8 cellular contexts compared by ENCODE assay signal in the genomic region with DNA sequence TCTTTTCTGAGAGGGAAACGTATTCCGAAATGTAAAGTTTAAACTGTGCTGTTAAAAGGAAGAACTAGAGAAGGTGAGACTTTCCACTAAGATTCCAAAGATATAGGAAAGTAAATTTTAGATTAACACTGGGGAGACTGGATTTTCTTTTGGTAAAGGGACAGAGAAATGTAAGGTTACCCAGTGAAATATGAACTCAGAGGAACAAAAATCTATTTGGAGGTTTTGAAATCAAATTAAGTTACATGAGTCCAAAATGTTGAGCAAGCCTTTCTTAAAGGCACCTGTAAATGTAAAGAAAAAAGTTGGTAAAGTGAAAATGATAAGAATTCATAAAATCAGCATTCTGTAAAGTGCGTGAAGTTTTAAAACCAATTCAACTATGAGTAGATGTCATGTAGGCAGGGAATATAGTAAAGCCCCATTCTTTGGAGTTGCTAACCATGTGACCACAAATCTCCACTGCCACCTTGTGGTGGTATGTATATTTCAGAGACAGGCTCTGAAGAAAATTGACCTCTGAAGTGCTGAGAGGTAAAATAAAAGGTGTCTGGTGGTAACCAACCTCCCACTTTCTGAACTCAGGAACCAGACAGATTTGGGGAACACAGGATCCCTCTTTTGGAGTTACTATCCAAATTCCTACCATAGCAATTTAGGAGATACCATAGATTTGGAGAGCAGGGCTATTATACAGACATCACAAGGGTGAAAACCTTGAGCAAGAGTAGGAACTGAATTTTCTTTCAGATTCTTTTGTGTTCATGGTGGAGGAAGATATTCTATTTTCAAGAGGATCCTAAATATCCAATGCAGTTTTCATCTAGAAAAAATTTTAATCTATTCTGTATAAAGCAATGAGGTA.
DNase-seq lines count a peak whose midpoint lies in the region; ATAC-seq and TF ChIP-seq lines count a peak whose summit lies in the region.

No MANE protein-coding gene starts in this region.

- H3K9me3 Mint-ChIP-seq in natural killer cell treated with Interleukin-12 subunit alpha and Interleukin-12 subunit beta and Interleukin-15 and Interleukin-18, amount 100 ng/mL, for 72 hours = peaks cover 11% of the 10 kb centered on the region

- H3K4me1 Mint-ChIP-seq in natural killer cell treated with Interleukin-12 subunit alpha and Interleukin-12 subunit beta and Interleukin-15 and Interleukin-18, amount 100 ng/mL, for 72 hours (ENCODE audit: low read depth in 2 of 2) = no peaks in the 10 kb centered on the region

- no peaks in the 10 kb centered on the region for H3K27me3 ChIP-seq in uterus

- intact Hi-C loops in uterus (cut with DNase I; ENCODE audit: low total_unique reads) = no loop called here

- TF ChIP-seq CTCF in uterus (IDR thresholded peaks at IDR 0.05) = peak; percentile 54 to 60 (median 56)

- H3K4me3 Mint-ChIP-seq in natural killer cell treated with Interleukin-12 subunit alpha and Interleukin-12 subunit beta and Interleukin-15 and Interleukin-18, amount 100 ng/mL, for 72 hours = no peak overlapping the region

- peak; percentile 83 for ATAC-seq in GM19035 (IDR thresholded peaks at IDR 0.05; ENCODE audit: unreplicated experiment)
- peak; percentile 83 for ATAC-seq in HG03469 (IDR thresholded peaks at IDR 0.05; ENCODE audit: unreplicated experiment)
- no peak for ATAC-seq in natural killer cell treated with Interleukin-12 subunit alpha and Interleukin-12 subunit beta and Interleukin-15 and Interleukin-18, amount 100 ng/mL, for 72 hours

- H3K27me3 Mint-ChIP-seq in natural killer cell treated with Interleukin-12 subunit alpha and Interleukin-12 subunit beta and Interleukin-15 and Interleukin-18, amount 100 ng/mL, for 72 hours = no peaks in the 10 kb centered on the region

- no peak overlapping the region for H3K27ac ChIP-seq in uterus

- no peak for TF ChIP-seq POLR2A in uterus (IDR thresholded peaks at IDR 0.05)

- no peaks in the 10 kb centered on the region for H3K4me1 ChIP-seq in uterus

- peaks cover 10% of the 10 kb centered on the region for H3K36me3 Mint-ChIP-seq in natural killer cell treated with Interleukin-12 subunit alpha and Interleukin-12 subunit beta and Interleukin-15 and Interleukin-18, amount 100 ng/mL, for 72 hours

- H3K36me3 ChIP-seq in uterus = no peaks in the 10 kb centered on the region

- in situ Hi-C loops in T47D (cut with HindIII; ENCODE audit: low pct_unique_long_range_greater_than_20kb, low sequenced_read_pairs) = no loop called here

- H3K27ac Mint-ChIP-seq in natural killer cell treated with Interleukin-12 subunit alpha and Interleukin-12 subunit beta and Interleukin-15 and Interleukin-18, amount 100 ng/mL, for 72 hours = no peak overlapping the region

- H3K4me3 ChIP-seq in uterus = no peak overlapping the region

- no peaks in the 10 kb centered on the region for H3K9me3 ChIP-seq in uterus

- peak; percentile 60 for DNase-seq in COLO829 (ENCODE audit: low spot score)
- peak; percentile 78 for DNase-seq in NCI-H748 (lab: John Stamatoyannopoulos, UW; ENCODE audit: unreplicated experiment)
- peak; percentile 11 to 75 for DNase-seq in T47D (ENCODE audit: low read depth in 1 of 2, low spot score in 1 of 2)
- DNase-seq in kidney tubule cell (ENCODE audit: low spot score) = peak; percentile 66
- DNase-seq in uterus = peak in 1 of 2 donors; percentile 24
- DNase-seq in natural killer cell treated with Interleukin-12 subunit alpha and Interleukin-12 subunit beta and Interleukin-15 and Interleukin-18, amount 100 ng/mL, for 72 hours (ENCODE audit: low spot score) = no peak

Comparison
In these comparisons a context has a peak if more than half of its experiments do, and no peak if none do; other contexts are left out.
1. ATAC-seq: peak in GM19035 (single experiment) and HG03469 (single experiment); none in natural killer cell treated with Interleukin-12 subunit alpha and Interleukin-12 subunit beta and Interleukin-15 and Interleukin-18, amount 100 ng/mL, for 72 hours (0 of 2).